Comparison of ENCODE assay signal across 1 cellular context in genomic region chr5:60583598-60583997, GRCh38.
TF ChIP-seq lines count a peak whose summit lies in the region.

No MANE protein-coding gene starts in this region.

TF ChIP-seq in GM12878, 131 proteins besides CTCF, POLR2A, EP300 and RAD21 (continued from another document):
- TF ChIP-seq E2F8 (IDR thresholded peaks at IDR 0.05; ENCODE audit: low read depth, partially characterized antibody) = no peak
- TF ChIP-seq IRF3 (IDR thresholded peaks at IDR 0.05) = no peak
- TF ChIP-seq NFIC (IDR thresholded peaks at IDR 0.05; ENCODE audit: low read depth, low read length) = no peak
- no peak for TF ChIP-seq HDAC6 (IDR thresholded peaks at IDR 0.05; ENCODE audit: unreplicated experiment)
- no peak for TF ChIP-seq POU2F2 (IDR thresholded peaks at IDR 0.05; ENCODE audit: borderline replicate concordance, low read depth, low read length)
- TF ChIP-seq ZNF274 (IDR thresholded peaks at IDR 0.05; ENCODE audit: insufficient read depth, insufficient read length) = no peak
- TF ChIP-seq EGR1 (IDR thresholded peaks at IDR 0.05; ENCODE audit: borderline replicate concordance in 1 of 2, low read depth in 2 of 2, low read length in 2 of 2) = no peak
